ENCODE assay signal across 1 cellular context in genomic region chr18:31590570-31590969, GRCh38.
TF ChIP-seq lines count a peak whose summit lies in the region.

No MANE protein-coding gene starts in this region.

TF ChIP-seq in WTC11, 78 proteins besides CTCF, POLR2A, EP300 and RAD21 (continued from another document):
- TF ChIP-seq ZNF281 (CRISPR knock-in tag; IDR thresholded peaks at IDR 0.05) (no peak), MXD4 (CRISPR knock-in tag; IDR thresholded peaks at IDR 0.05; ENCODE audit: borderline replicate concordance) (no peak), TEAD1 (CRISPR knock-in tag; IDR thresholded peaks at IDR 0.05) (no peak), ZNF396 (CRISPR knock-in tag; IDR thresholded peaks at IDR 0.05; ENCODE audit: borderline replicate concordance) (no peak)
- TF ChIP-seq, protein P1, sequence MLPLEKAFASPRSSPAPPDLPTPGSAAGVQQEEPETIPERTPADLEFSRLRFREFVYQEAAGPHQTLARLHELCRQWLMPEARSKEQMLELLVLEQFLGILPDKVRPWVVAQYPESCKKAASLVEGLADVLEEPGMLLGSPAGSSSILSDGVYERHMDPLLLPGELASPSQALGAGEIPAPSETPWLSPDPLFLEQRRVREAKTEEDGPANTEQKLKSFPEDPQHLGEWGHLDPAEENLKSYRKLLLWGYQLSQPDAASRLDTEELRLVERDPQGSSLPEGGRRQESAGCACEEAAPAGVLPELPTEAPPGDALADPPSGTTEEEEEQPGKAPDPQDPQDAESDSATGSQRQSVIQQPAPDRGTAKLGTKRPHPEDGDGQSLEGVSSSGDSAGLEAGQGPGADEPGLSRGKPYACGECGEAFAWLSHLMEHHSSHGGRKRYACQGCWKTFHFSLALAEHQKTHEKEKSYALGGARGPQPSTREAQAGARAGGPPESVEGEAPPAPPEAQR (CRISPR knock-in tag; IDR thresholded peaks at IDR 0.05) = no peak
- TF ChIP-seq, protein P2, sequence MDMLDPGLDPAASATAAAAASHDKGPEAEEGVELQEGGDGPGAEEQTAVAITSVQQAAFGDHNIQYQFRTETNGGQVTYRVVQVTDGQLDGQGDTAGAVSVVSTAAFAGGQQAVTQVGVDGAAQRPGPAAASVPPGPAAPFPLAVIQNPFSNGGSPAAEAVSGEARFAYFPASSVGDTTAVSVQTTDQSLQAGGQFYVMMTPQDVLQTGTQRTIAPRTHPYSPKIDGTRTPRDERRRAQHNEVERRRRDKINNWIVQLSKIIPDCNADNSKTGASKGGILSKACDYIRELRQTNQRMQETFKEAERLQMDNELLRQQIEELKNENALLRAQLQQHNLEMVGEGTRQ (CRISPR knock-in tag; IDR thresholded peaks at IDR 0.05) = no peak
